ENCODE assay signal across 19 cellular contexts in the genomic region with DNA sequence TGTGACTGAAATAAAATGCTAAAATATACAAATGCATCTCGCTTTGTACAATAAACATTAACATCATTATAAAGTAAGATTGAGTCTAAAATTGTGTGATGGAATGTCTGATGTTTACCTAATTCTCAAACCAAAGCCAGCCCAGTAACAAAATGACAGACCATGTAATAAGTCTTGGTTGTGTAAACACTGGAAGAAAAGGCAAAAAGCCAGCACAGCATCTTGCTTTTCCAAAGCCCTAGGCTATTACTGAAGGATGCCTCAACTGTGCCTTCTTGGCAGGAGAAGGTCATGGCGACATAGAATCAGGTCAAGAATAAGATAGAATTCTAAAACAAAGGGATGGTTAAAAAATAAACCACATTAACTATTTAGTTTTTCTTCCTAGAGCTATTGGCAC.
DNase-seq lines count a peak whose midpoint lies in the region; ATAC-seq and TF ChIP-seq lines count a peak whose summit lies in the region.
"Had no signal": no experiment of that assay in that cellular context is flagged by ENCODE, and none has a peak within 500 bp of the region (broad histone marks: within the 10 kb centered on the region; RNA-seq: fewer than 3 reads in every experiment).

No MANE protein-coding gene starts in this region.

- TF ChIP-seq CTCF in AG10803 (conservative IDR thresholded peaks at IDR 0.05; ENCODE audit: low read length) (no peak), LNCaP clone FGC (IDR thresholded peaks at IDR 0.05; ENCODE audit: control insufficient read depth, extremely low read depth, insufficient read depth) (no peak), fibroblast of villous mesenchyme (IDR thresholded peaks at IDR 0.05; ENCODE audit: insufficient read depth, low read depth, low read length) (no peak)

- H3K4me3 ChIP-seq in AG10803 (ENCODE audit: low read length) (no peak overlapping the region), LNCaP clone FGC (ENCODE audit: low read depth, low read length) (no peak overlapping the region), fibroblast of villous mesenchyme (ENCODE audit: low read depth, low read length) (no peak overlapping the region)
- H3K4me3 ChIP-seq: BLaER1 treated with 17β-estradiol and CSF1 and Interleukin-3, amounts not matched to agents 10 nM and 100 nM; GM23248 had no signal

- ATAC-seq in HG02870 (IDR thresholded peaks at IDR 0.05; ENCODE audit: unreplicated experiment) (no peak), HG02610 (IDR thresholded peaks at IDR 0.05; ENCODE audit: unreplicated experiment) (no peak), GM18868 (IDR thresholded peaks at IDR 0.05; ENCODE audit: unreplicated experiment) (no peak)
- ATAC-seq: CD8-positive, alpha-beta T cell had no signal

- peak; percentile 50 for DNase-seq in AG10803 (ENCODE audit: low read depth)
- peak; percentile 21 for DNase-seq in LNCaP clone FGC (ENCODE audit: low read depth)
- DNase-seq in astrocyte of the hippocampus (ENCODE audit: low read depth, low spot score), result peak; percentile 42
- peak; percentile 17 for DNase-seq in fibroblast of villous mesenchyme (ENCODE audit: low read depth)
- no peak for DNase-seq in DMS 273 (lab: John Stamatoyannopoulos, UW; ENCODE audit: unreplicated experiment)
- DNase-seq: Calu3; CD8-positive, alpha-beta T cell; DMS53; GM23248; HCEC 1CT; KBM-7; NCI-H1092 treated with DMSO at 0.1 percent for 48 hours; NCI-H146; NCI-H2081; Right ventricle myocardium superior had no signal
